In the genomic region with DNA sequence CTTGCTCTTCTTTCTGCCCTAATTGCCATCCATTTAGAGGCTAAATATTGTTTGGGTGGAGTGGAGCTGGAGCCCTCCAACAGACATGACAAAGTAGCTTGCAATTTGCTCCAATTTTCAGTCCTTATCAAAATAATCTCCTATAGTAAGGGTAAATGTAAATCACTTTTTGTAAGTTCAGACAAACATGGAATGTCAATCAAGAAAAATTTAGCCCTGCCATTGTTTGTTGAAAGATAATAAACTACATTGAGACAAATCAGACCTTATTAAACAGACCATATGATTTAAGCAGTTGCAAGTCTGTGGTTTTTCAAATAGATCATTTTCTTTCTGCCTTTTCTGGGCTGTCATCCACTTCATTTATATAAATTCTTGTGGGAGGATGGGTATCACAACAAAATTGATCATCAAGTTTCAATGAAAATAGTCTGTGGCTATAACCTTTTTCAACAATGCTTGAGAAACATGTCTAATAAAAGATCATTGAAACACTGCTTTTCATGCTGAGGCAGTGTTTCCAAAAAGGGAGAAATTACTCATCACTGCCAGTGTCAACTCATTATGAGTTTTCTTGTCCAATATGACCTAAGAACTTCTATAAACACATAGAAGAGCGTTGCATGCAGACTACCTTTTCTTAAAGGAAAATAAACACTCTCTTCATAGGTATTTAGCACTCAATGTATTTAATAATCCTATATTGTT, we compare ENCODE assay signal across 13 cellular contexts.
DNase-seq lines count a peak whose midpoint lies in the region; ATAC-seq lines count a peak whose summit lies in the region.
"Had no signal": no experiment of that assay in that cellular context is flagged by ENCODE, and none has a peak within 500 bp of the region (broad histone marks: within the 10 kb centered on the region; RNA-seq: fewer than 3 reads in every experiment).

No MANE protein-coding gene starts in this region.

- H2AK5ac ChIP-seq in neuronal stem cell (ENCODE audit: low read depth, low read length), result no peak overlapping the region

- H3K9me3 ChIP-seq in neuronal stem cell (replicated peaks in 1 of 2; ENCODE audit: control insufficient read depth in 2 of 2, insufficient read depth in 1 of 2, low read depth in 1 of 2, low read length in 2 of 2), result no peaks in the 10 kb centered on the region
- H3K9me3 ChIP-seq: uterus had no signal

- H3K9ac ChIP-seq in neuronal stem cell (ENCODE audit: low read depth, low read length, poor library complexity), result no peak overlapping the region

- no peaks in the 10 kb centered on the region for H3K79me1 ChIP-seq in neuronal stem cell (ENCODE audit: low read depth, low read length)

- H2BK5ac ChIP-seq in neuronal stem cell (ENCODE audit: low read length), result no peak overlapping the region

- no peak overlapping the region for H4K91ac ChIP-seq in neuronal stem cell (ENCODE audit: low read depth, low read length, poor library complexity)

- H2BK15ac ChIP-seq in neuronal stem cell (ENCODE audit: low read length), result no peak overlapping the region

- no peaks in the 10 kb centered on the region for H3K9me3 Mint-ChIP-seq in activated T-cell treated with anti-CD3 and anti-CD28 coated beads, Interleukin-2, amount 50 U/mL, for 24 hours

- H3K4ac ChIP-seq in neuronal stem cell (ENCODE audit: low read length), result no peak overlapping the region

- no peak for DNase-seq in activated T-cell treated with anti-CD3 and anti-CD28 coated beads, Interleukin-2, amount 50 U/mL, for 24 hours
- DNase-seq in activated T-cell treated with anti-CD3 and anti-CD28 coated beads for 4 hours (no peak), OCI-M1 (lab: John Stamatoyannopoulos, UW) (peak; percentile 25), neuronal stem cell (ENCODE audit: low spot score) (no peak), NOMO-1 (lab: John Stamatoyannopoulos, UW; ENCODE audit: unreplicated experiment in 2 of 2) (no peak)
- DNase-seq: amygdala; mesendoderm; MV-4-11; stimulated activated CD8-positive, alpha-beta memory T cell treated with anti-CD3 and anti-CD28 coated beads, Interleukin-4, amount 100 ng/mL, for 48 hours; uterus had no signal

- WGBS in neuronal stem cell (ENCODE audit: extremely low coverage in 2 of 2, insufficient read length in 2 of 2, insufficient replicate concordance in 1 of 2), 2 donors, result no CpG with 5 or more reads among the region's 1 CpG

- no peak overlapping the region for H3K18ac ChIP-seq in neuronal stem cell (ENCODE audit: low read length)

- no peaks in the 10 kb centered on the region for H3K4me1 ChIP-seq in neuronal stem cell (ENCODE audit: control insufficient read depth in 2 of 2, insufficient read depth in 1 of 2, low read depth in 1 of 2, low read length in 2 of 2)
- H3K4me1 ChIP-seq: uterus had no signal

- H3K23ac ChIP-seq in neuronal stem cell (ENCODE audit: low read depth, low read length, poor library complexity), result no peak overlapping the region

- peaks cover 17% of the 10 kb centered on the region for H3K4me1 Mint-ChIP-seq in activated T-cell treated with anti-CD3 and anti-CD28 coated beads, Interleukin-2, amount 50 U/mL, for 24 hours (ENCODE audit: low read depth)

- H2AFZ ChIP-seq in neuronal stem cell (ENCODE audit: low read length), result peak overlapping the region; percentile 52

- no peak overlapping the region for H3K4me3 ChIP-seq in neuronal stem cell (ENCODE audit: low read length in 2 of 2)
- H3K4me3 ChIP-seq: uterus had no signal

- H4K8ac ChIP-seq in neuronal stem cell (ENCODE audit: low read depth, low read length), result no peak overlapping the region

- H3K27ac Mint-ChIP-seq in activated T-cell treated with anti-CD3 and anti-CD28 coated beads, Interleukin-2, amount 50 U/mL, for 24 hours, result peak overlapping the region; percentile 49

- H2BK12ac ChIP-seq in neuronal stem cell (ENCODE audit: low read length), result no peak overlapping the region

- no peak overlapping the region for H3K4me2 ChIP-seq in neuronal stem cell (ENCODE audit: insufficient read depth, low read length, poor library complexity, severe bottlenecking)

- H3K27me3 Mint-ChIP-seq in activated T-cell treated with anti-CD3 and anti-CD28 coated beads, Interleukin-2, amount 50 U/mL, for 24 hours, result no peaks in the 10 kb centered on the region

- no peaks in the 10 kb centered on the region for H3K36me3 Mint-ChIP-seq in activated T-cell treated with anti-CD3 and anti-CD28 coated beads, Interleukin-2, amount 50 U/mL, for 24 hours (ENCODE audit: low read depth)

- no peaks in the 10 kb centered on the region for H3K36me3 ChIP-seq in neuronal stem cell (replicated peaks in 1 of 2; ENCODE audit: control insufficient read depth in 2 of 2, insufficient read depth in 2 of 2, low read length in 2 of 2)
- H3K36me3 ChIP-seq: uterus had no signal

- no peak overlapping the region for H2BK120ac ChIP-seq in neuronal stem cell (ENCODE audit: low read depth, low read length)

- no peaks in the 10 kb centered on the region for H3K27me3 ChIP-seq in neuronal stem cell (ENCODE audit: control insufficient read depth in 3 of 3, insufficient read depth in 3 of 3, low read depth in 1 of 3, low read length in 3 of 3)
- H3K27me3 ChIP-seq: uterus had no signal

- no peak overlapping the region for H3K4me3 Mint-ChIP-seq in activated T-cell treated with anti-CD3 and anti-CD28 coated beads, Interleukin-2, amount 50 U/mL, for 24 hours

- peak; percentile 67 for ATAC-seq in HG02610 (IDR thresholded peaks at IDR 0.05; ENCODE audit: unreplicated experiment)
- no peak for ATAC-seq in GM21515 (IDR thresholded peaks at IDR 0.05; ENCODE audit: unreplicated experiment)
- ATAC-seq in GM21423 (IDR thresholded peaks at IDR 0.05; ENCODE audit: unreplicated experiment), result no peak

- no peak overlapping the region for H3K27ac ChIP-seq in neuronal stem cell (replicated peaks; ENCODE audit: low read length)
- H3K27ac ChIP-seq: uterus had no signal

- no peak overlapping the region for H3K14ac ChIP-seq in neuronal stem cell (ENCODE audit: low read length)
